In genomic region chr10:72687035-72687434, GRCh38 we compare ENCODE assay signal across 1 cellular context.
TF ChIP-seq lines count a peak whose summit lies in the region.

No MANE protein-coding gene starts in this region.

TF ChIP-seq in GM23338, 12 proteins besides CTCF, POLR2A, EP300 and RAD21 (continued from another document):
- no peak for TF ChIP-seq ZNF462 (CRISPR knock-in tag; IDR thresholded peaks at IDR 0.05)
- no peak for TF ChIP-seq POLR2AphosphoS5 (IDR thresholded peaks at IDR 0.05; ENCODE audit: low read depth)
- TF ChIP-seq JUNB (IDR thresholded peaks at IDR 0.05; ENCODE audit: unreplicated experiment) = no peak
